22 cellular contexts compared by ENCODE assay signal in the genomic region with DNA sequence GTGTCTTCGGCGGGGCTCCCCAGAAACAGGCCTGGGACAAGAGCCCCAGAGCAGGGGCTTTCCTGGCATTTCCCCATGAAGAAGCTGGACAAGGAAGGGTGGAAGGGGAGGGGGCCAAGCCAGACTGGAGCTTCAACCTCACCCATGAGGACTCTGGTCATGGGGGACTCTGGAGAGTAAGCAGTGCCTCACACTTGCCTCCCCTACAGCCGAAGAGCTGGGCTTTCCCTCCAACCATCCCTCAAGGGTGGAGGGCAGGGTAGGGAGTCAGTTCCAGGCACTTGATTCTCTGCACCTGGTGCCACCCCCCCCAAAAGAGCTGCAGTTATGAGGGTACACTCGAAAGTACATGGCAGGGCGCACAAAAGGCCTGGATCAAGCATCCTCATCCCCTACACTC.
"Had no signal": no experiment of that assay in that cellular context is flagged by ENCODE, and none has a peak within 500 bp of the region (broad histone marks: within the 10 kb centered on the region; RNA-seq: fewer than 3 reads in every experiment).

No MANE protein-coding gene starts in this region.

- H3K27ac ChIP-seq: hepatocyte, right lobe of liver, suprapubic skin, transverse colon, vagina had no signal

- H3K4me3 Mint-ChIP-seq: activated naive CD4-positive, alpha-beta T cell treated with anti-CD3 and anti-CD28 coated beads, Interleukin-2, amount 50 U/mL, for 24 hours; brain; dendritic cell treated with granulocyte-macrophage colony-stimulating factor and Interleukin-4, amounts not matched to agents 40 ng/mL and 50 ng/mL, for 4 days; immature natural killer cell; nephron; stimulated activated memory B cell treated with anti-CD40 and anti-IgM and Interleukin-4, amounts not matched to agents 10 μg/mL and 1 μg/mL and 100 μg/mL, for 72 hours; WTC11 had no signal

- H3K79me2 ChIP-seq: hepatocyte had no signal

- H3K9me3 ChIP-seq: right lobe of liver, suprapubic skin, transverse colon, vagina had no signal

- H3K9me3 Mint-ChIP-seq: activated naive CD4-positive, alpha-beta T cell treated with anti-CD3 and anti-CD28 coated beads, Interleukin-2, amount 50 U/mL, for 24 hours; dendritic cell treated with granulocyte-macrophage colony-stimulating factor and Interleukin-4, amounts not matched to agents 40 ng/mL and 50 ng/mL, for 4 days; immature natural killer cell; nephron; stimulated activated memory B cell treated with anti-CD40 and anti-IgM and Interleukin-4, amounts not matched to agents 10 μg/mL and 1 μg/mL and 100 μg/mL, for 72 hours had no signal

- H3K4me1 Mint-ChIP-seq: activated naive CD4-positive, alpha-beta T cell treated with anti-CD3 and anti-CD28 coated beads, Interleukin-2, amount 50 U/mL, for 24 hours; immature natural killer cell; stimulated activated memory B cell treated with anti-CD40 and anti-IgM and Interleukin-4, amounts not matched to agents 10 μg/mL and 1 μg/mL and 100 μg/mL, for 72 hours had no signal

- H3K36me3 ChIP-seq: right lobe of liver, stomach, suprapubic skin, transverse colon, vagina had no signal

- H3K4me1 ChIP-seq: right lobe of liver had no signal

- H2AFZ ChIP-seq: hepatocyte had no signal

- H3K4me2 ChIP-seq: hepatocyte had no signal

- H3K4me3 ChIP-seq: hepatocyte, right lobe of liver, stomach, suprapubic skin, transverse colon, vagina had no signal

- H3K27ac Mint-ChIP-seq: activated naive CD4-positive, alpha-beta T cell treated with anti-CD3 and anti-CD28 coated beads, Interleukin-2, amount 50 U/mL, for 24 hours; dendritic cell treated with granulocyte-macrophage colony-stimulating factor and Interleukin-4, amounts not matched to agents 40 ng/mL and 50 ng/mL, for 4 days; immature natural killer cell; nephron; stimulated activated memory B cell treated with anti-CD40 and anti-IgM and Interleukin-4, amounts not matched to agents 10 μg/mL and 1 μg/mL and 100 μg/mL, for 72 hours; WTC11 had no signal

- DNase-seq: activated CD4-positive, alpha-beta T cell treated with anti-CD3 and anti-CD28 coated beads, Interleukin-2, amount 50 U/mL, for 4 hours; activated gamma-delta T cell; activated T-cell treated with anti-CD3 and anti-CD28 coated beads for 4 hours; anterior cingulate cortex; effector CD4-positive, alpha-beta T cell; foreskin melanocyte; immature natural killer cell; left ventricle myocardium superior; right lobe of liver; small intestine; T-helper 1 cell; transverse colon had no signal

- H3K36me3 Mint-ChIP-seq: activated naive CD4-positive, alpha-beta T cell treated with anti-CD3 and anti-CD28 coated beads, Interleukin-2, amount 50 U/mL, for 24 hours; brain; immature natural killer cell; stimulated activated memory B cell treated with anti-CD40 and anti-IgM and Interleukin-4, amounts not matched to agents 10 μg/mL and 1 μg/mL and 100 μg/mL, for 72 hours; WTC11 had no signal

- H3K27me3 ChIP-seq: right lobe of liver, stomach, suprapubic skin, vagina had no signal
